In the genomic region with DNA sequence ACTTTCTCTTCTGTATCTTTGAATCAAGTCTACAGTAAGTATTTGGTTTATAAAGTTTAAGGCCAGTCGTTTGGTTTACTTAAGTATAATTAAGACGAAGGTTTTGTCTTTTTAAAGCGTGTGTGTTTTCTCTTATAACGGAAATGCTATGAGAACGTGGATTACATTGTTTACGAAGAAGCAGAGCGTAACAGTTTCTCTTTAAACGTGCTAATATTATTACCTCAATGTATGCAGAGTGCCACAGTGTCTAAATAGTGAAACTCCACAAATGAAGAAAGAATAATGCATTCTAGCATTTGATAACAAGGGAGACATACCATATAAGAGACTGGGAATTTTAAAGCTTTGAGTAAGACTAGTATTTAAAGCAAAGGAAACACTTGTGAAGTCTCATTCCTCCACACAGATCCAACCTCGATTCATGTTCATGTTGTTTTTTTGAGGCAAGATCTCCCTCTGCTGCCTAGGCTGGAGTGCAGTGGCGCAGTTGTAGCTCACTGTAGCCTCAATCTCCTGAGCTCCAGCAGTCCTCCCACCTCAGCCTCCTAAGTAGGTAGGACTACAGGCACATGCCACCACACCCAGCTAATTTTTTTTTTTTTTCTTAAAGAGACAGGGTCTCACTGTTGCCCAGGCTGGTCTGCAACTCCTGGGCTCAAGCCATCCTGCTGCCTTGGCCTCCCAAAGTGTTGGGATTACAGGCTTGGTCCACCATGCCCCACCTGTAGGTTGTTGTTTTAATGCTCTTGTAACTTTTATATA, we compare ENCODE assay signal across 8 cellular contexts. TPM values are rescaled to one million over a fixed set of nuclear protein-coding genes. Genes with fewer than 3 reads are reported as not detected.
A peak's percentile ranks its signal among the peaks of the same experiment; 100 is the strongest.
DNase-seq lines count a peak whose midpoint lies in the region; ATAC-seq and TF ChIP-seq lines count a peak whose summit lies in the region.

No MANE protein-coding gene starts in this region.

- DNase-seq in GM12864 (ENCODE audit: low read depth) (no peak), Panc1 (ENCODE audit: low read depth, low spot score) (no peak), immature natural killer cell (peak; percentile 37 to 52 (median 42))
- DNase-seq in activated naive CD8-positive, alpha-beta T cell treated with anti-CD3 and anti-CD28 coated beads, Interleukin-2, amount 10 ng/mL, durations not matched to agents 7 days and 5 days, result peak; percentile 37
- DNase-seq in stimulated activated CD4-positive, alpha-beta T cell treated with anti-CD3 and anti-CD28 coated beads, Interleukin-2, amount 100 ng/mL, for 4 hours (ENCODE audit: low read depth), result peak; percentile 15

- peak overlapping the region; percentile 95 for H3K4me3 Mint-ChIP-seq in activated naive CD8-positive, alpha-beta T cell treated with anti-CD3 and anti-CD28 coated beads, Interleukin-2, amount 10 ng/mL, durations not matched to agents 7 days and 5 days
- H3K4me3 Mint-ChIP-seq in immature natural killer cell, result peak overlapping the region; percentile 94 to 98 (median 96)

- peaks cover 16% of the 10 kb centered on the region for H3K36me3 Mint-ChIP-seq in activated naive CD8-positive, alpha-beta T cell treated with anti-CD3 and anti-CD28 coated beads, Interleukin-2, amount 10 ng/mL, durations not matched to agents 7 days and 5 days
- peaks cover 4 to 5% (median 5%) of the 10 kb centered on the region in 3 donors for H3K36me3 Mint-ChIP-seq in immature natural killer cell

- TF ChIP-seq CTCF in 22Rv1 (IDR thresholded peaks at IDR 0.05), result peak; percentile 28; the same call in 1 of the 2 replicates
- peak; percentile 23 for TF ChIP-seq CTCF in GM12864 (IDR thresholded peaks at IDR 0.05; ENCODE audit: low read depth, low read length, missing control alignments)
- no peak; the same call in 1 of the 2 replicates for TF ChIP-seq CTCF in Panc1 (IDR thresholded peaks at IDR 0.05)

- TSS peak; percentile 88 for BruUV-seq in Panc1 (replicated peaks; lab: Mats Ljungman, UMichigan)

- H3K36me3 ChIP-seq in Panc1 (ENCODE audit: control insufficient read depth, insufficient read depth, low read length), result no peaks in the 10 kb centered on the region

- peak overlapping the region; percentile 92 for H3K27ac Mint-ChIP-seq in activated naive CD8-positive, alpha-beta T cell treated with anti-CD3 and anti-CD28 coated beads, Interleukin-2, amount 10 ng/mL, durations not matched to agents 7 days and 5 days
- peak overlapping the region; percentile 93 to 99 (median 98) for H3K27ac Mint-ChIP-seq in immature natural killer cell

- H3K4me3 ChIP-seq in GM12864 (ENCODE audit: low read depth, low read length) (peak overlapping the region; percentile 89), Panc1 (ENCODE audit: low read depth in 2 of 2, low read length in 2 of 2) (peak overlapping the region; percentile 70 to 92)

- peaks cover 14% of the 10 kb centered on the region; the same call in 1 of the 2 replicates for H3K4me1 ChIP-seq in Panc1 (ENCODE audit: control insufficient read depth, insufficient read depth, low read length)

- CTCF ChIA-PET in Panc1 (lab: Charles Lee), result interaction anchor here (0.7 kb wide), 1 partner anchor 82 kb away, joined by 3 read pairs; no protein-coding TSS in a partner anchor

- peaks cover 30% of the 10 kb centered on the region for H3K4me1 Mint-ChIP-seq in activated naive CD8-positive, alpha-beta T cell treated with anti-CD3 and anti-CD28 coated beads, Interleukin-2, amount 10 ng/mL, durations not matched to agents 7 days and 5 days
- peaks cover 37 to 47% of the 10 kb centered on the region in 2 donors for H3K4me1 Mint-ChIP-seq in immature natural killer cell

- in situ Hi-C loops in Panc1 (cut with HindIII; ENCODE audit: low pct_unique_long_range_greater_than_20kb, low sequenced_read_pairs), result no loop called here

- peak overlapping the region; percentile 91 for H3K27ac ChIP-seq in 22Rv1
- H3K27ac ChIP-seq in Panc1 (ENCODE audit: low read length), result peak overlapping the region; percentile 80

- H3K9me3 ChIP-seq in Panc1 (ENCODE audit: control insufficient read depth, insufficient read depth, low read depth, low read length), result no peaks in the 10 kb centered on the region

- ATAC-seq in Panc1, result peak; percentile 5; the same call in 1 of the 2 replicates
- ATAC-seq in activated naive CD8-positive, alpha-beta T cell treated with anti-CD3 and anti-CD28 coated beads, Interleukin-2, amount 10 ng/mL, durations not matched to agents 7 days and 5 days (ENCODE audit: low read depth), result peak; percentile 2
- ATAC-seq in HG02798 (IDR thresholded peaks at IDR 0.05; ENCODE audit: poor library complexity, unreplicated experiment), result no peak
- no peak for ATAC-seq in GM18867 (IDR thresholded peaks at IDR 0.05; ENCODE audit: unreplicated experiment)

- intact Hi-C loops in Panc1 (cut with micrococcal nuclease; ENCODE audit: unreplicated experiment), result no loop called here

- POLR2A ChIA-PET in Panc1 (lab: Charles Lee), result interaction anchor here (0.5 to 0.6 kb wide), 3 partner anchors 98 to 277 kb away, joined by 3 to 10 read pairs (median 4); no protein-coding TSS in a partner anchor
- POLR2A ChIA-PET in activated naive CD8-positive, alpha-beta T cell treated with anti-CD3 and anti-CD28 coated beads, Interleukin-2, amount 10 ng/mL, durations not matched to agents 7 days and 5 days (lab: Charles Lee), result interaction anchor here (0.6 to 1.2 kb wide), 4 partner anchors 42 to 325 kb away, joined by 3 to 4 read pairs (median 3); partner anchors contain the start of gene RNF216

- no peaks in the 10 kb centered on the region for H3K27me3 ChIP-seq in Panc1 (ENCODE audit: control insufficient read depth, insufficient read depth, low read length)

- no peaks in the 10 kb centered on the region for H3K9me3 Mint-ChIP-seq in activated naive CD8-positive, alpha-beta T cell treated with anti-CD3 and anti-CD28 coated beads, Interleukin-2, amount 10 ng/mL, durations not matched to agents 7 days and 5 days
- H3K9me3 Mint-ChIP-seq in immature natural killer cell, result no peaks in the 10 kb centered on the region

- H3K27me3 Mint-ChIP-seq in activated naive CD8-positive, alpha-beta T cell treated with anti-CD3 and anti-CD28 coated beads, Interleukin-2, amount 10 ng/mL, durations not matched to agents 7 days and 5 days, result no peaks in the 10 kb centered on the region
- peaks cover 12 to 14% (median 13%) of the 10 kb centered on the region in 3 donors for H3K27me3 Mint-ChIP-seq in immature natural killer cell (ENCODE audit: low read depth in 3 of 3)

RNA-seq across cellular contexts. Expression of gene USP42, which starts 1.6 kb away (rescaled TPM):
- total RNA-seq in Panc1 (2021; ENCODE audit: unreplicated experiment), result 18.6 TPM
- polyA plus RNA-seq in Panc1 (2012; ENCODE audit: insufficient read length), result 12.6 TPM
- total RNA-seq in activated naive CD8-positive, alpha-beta T cell treated with anti-CD3 and anti-CD28 coated beads, Interleukin-2, amount 10 ng/mL, durations not matched to agents 7 days and 5 days, result 10 to 100 TPM; 14.7 to 16.2 TPM
- 10 to 100 TPM in 1 of 3 donors, 1 to 10 TPM in 2; 1.6 to 13.2 (median 4.0) TPM for polyA plus RNA-seq in immature natural killer cell

RNA-seq across cellular contexts. Expression of gene EIF2AK1, which starts 47.3 kb away (rescaled TPM):
- total RNA-seq in Panc1 (2021; ENCODE audit: unreplicated experiment), result 205 TPM
- 135 TPM for polyA plus RNA-seq in Panc1 (2012; ENCODE audit: insufficient read length)
- 100 to 1,000 TPM in 1 of 2 experiments, 10 to 100 TPM in 1; 96.4 to 113 TPM for total RNA-seq in activated naive CD8-positive, alpha-beta T cell treated with anti-CD3 and anti-CD28 coated beads, Interleukin-2, amount 10 ng/mL, durations not matched to agents 7 days and 5 days
- polyA plus RNA-seq in immature natural killer cell, result 100 to 1,000 TPM in 1 of 3 donors, 10 to 100 TPM in 2; 98.4 to 133 (median 99.5) TPM

Comparison
In these comparisons a context has a peak if more than half of its experiments do, and no peak if none do; other contexts are left out.
1. DNase-seq: peak in activated naive CD8-positive, alpha-beta T cell treated with anti-CD3 and anti-CD28 coated beads, Interleukin-2, amount 10 ng/mL, durations not matched to agents 7 days and 5 days (single experiment), immature natural killer cell (3 of 3) and stimulated activated CD4-positive, alpha-beta T cell treated with anti-CD3 and anti-CD28 coated beads, Interleukin-2, amount 100 ng/mL, for 4 hours (single experiment); none in GM12864 (single experiment) and Panc1 (single experiment).
2. ATAC-seq: peak in Panc1 (single experiment) and activated naive CD8-positive, alpha-beta T cell treated with anti-CD3 and anti-CD28 coated beads, Interleukin-2, amount 10 ng/mL, durations not matched to agents 7 days and 5 days (single experiment); none in HG02798 (single experiment) and GM18867 (single experiment).